1 cellular context compared by ENCODE assay signal in genomic region chr9:133283255-133284032, GRCh38.
TF ChIP-seq lines count a peak whose summit lies in the region.

No MANE protein-coding gene starts in this region.

TF ChIP-seq in K562, 482 proteins besides CTCF, POLR2A, EP300 and RAD21 (continued from another document):
- TF ChIP-seq HDAC3 (IDR thresholded peaks at IDR 0.05; ENCODE audit: borderline replicate concordance, partially characterized antibody) (peak; percentile 95), MECOM (CRISPR knock-in tag; IDR thresholded peaks at IDR 0.05) (peak; percentile 82), CREM (IDR thresholded peaks at IDR 0.05; ENCODE audit: low read depth) (0 out of 2 replicates have a peak, but pooled peaks have one; percentile 12), HDAC1 (IDR thresholded peaks at IDR 0.05) (peak; percentile 25 to 91; a peak in 3 of 4 replicates), LEF1 (IDR thresholded peaks at IDR 0.05) (peak; percentile 65), ESRRA (IDR thresholded peaks at IDR 0.05; ENCODE audit: borderline replicate concordance, low read depth) (peak; percentile 47; the same call in 1 of the 2 replicates), STAT5A (IDR thresholded peaks at IDR 0.05; ENCODE audit: borderline replicate concordance, low read length) (peak; percentile 82), MLLT1 (IDR thresholded peaks at IDR 0.05) (peak; percentile 16 to 58; a peak in 1 of 4 replicates), MEIS2 (IDR thresholded peaks at IDR 0.05; ENCODE audit: partially characterized antibody) (peak; percentile 40), RCOR1 (IDR thresholded peaks at IDR 0.05; ENCODE audit: borderline replicate concordance in 1 of 2, low read depth in 2 of 2, low read length in 2 of 2) (peak in 1 of 2 experiments; percentile 12; a peak in 2 of 4 replicates), NCOR1 (IDR thresholded peaks at IDR 0.05) (peak; percentile 98), EP400 (IDR thresholded peaks at IDR 0.05) (peak; percentile 66), CC2D1A (IDR thresholded peaks at IDR 0.05) (peak; percentile 99), ZNF140 (CRISPR knock-in tag; IDR thresholded peaks at IDR 0.05) (peak; percentile 46; the same call in 1 of the 2 replicates), NRF1 (conservative IDR thresholded peaks at IDR 0.05 in 1 of 2, IDR thresholded peaks at IDR 0.05 in 1 of 2) (peak in 1 of 2 experiments; percentile 30; a peak in 2 of 4 replicates), EHMT2 (IDR thresholded peaks at IDR 0.05) (peak; percentile 67), TARDBP (IDR thresholded peaks at IDR 0.05) (peak; percentile 92), ZNF668 (CRISPR knock-in tag; IDR thresholded peaks at IDR 0.05) (peak; percentile 88)
